ENCODE assay signal across 28 cellular contexts in the genomic region with DNA sequence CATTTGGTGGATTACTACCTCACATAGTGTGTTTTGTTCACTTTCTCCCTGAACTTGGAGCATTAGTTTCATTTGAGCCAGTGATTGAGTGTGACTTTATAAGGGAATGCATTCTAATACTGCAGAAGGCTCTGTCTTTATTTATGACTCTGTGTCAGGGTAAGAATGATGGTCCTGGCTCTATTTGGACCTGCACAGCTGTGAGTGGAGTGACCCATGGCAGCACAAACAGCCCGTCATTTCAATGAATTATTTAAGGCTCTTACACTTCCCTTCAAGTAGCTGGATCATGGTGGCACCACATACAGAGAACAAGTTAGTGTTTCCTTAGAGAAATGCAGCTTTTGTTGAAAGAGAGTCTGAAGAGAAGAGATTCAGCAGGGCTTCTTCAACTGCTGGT. TPM values are rescaled to one million over a fixed set of nuclear protein-coding genes. Genes with fewer than 3 reads are reported as not detected.
"Had no signal": no experiment of that assay in that cellular context is flagged by ENCODE, and none has a peak within 500 bp of the region (broad histone marks: within the 10 kb centered on the region; RNA-seq: fewer than 3 reads in every experiment).

No MANE protein-coding gene starts in this region.

- H3K9me3 ChIP-seq: left lung, thoracic aorta had no signal

- H3K27me3 ChIP-seq: brain microvascular endothelial cell, left lung had no signal

- H3K4me3 ChIP-seq: hepatocyte, left lung, thoracic aorta had no signal

- H3K27ac ChIP-seq: brain microvascular endothelial cell, hepatocyte, left lung, thoracic aorta had no signal

- ATAC-seq: activated CD8-positive, alpha-beta memory T cell treated with anti-CD3 and anti-CD28 coated beads, Interleukin-2, amount 10 ng/mL, durations not matched to agents 7 days and 5 days; activated CD8-positive, alpha-beta T cell treated with anti-CD3 and anti-CD28 coated beads for 36 hours; activated naive CD4-positive, alpha-beta T cell treated with anti-CD3 and anti-CD28 coated beads, Interleukin-2, amount 50 U/mL, for 72 hours; left lung; natural killer cell treated with Interleukin-12 subunit alpha and Interleukin-12 subunit beta and Interleukin-15 and Interleukin-18, amount 100 ng/mL, for 72 hours; T-helper 17 cell had no signal

- H3K36me3 Mint-ChIP-seq: activated CD8-positive, alpha-beta memory T cell treated with anti-CD3 and anti-CD28 coated beads, Interleukin-2, amount 10 ng/mL, durations not matched to agents 7 days and 5 days; activated naive CD4-positive, alpha-beta T cell treated with anti-CD3 and anti-CD28 coated beads, Interleukin-2, amount 50 U/mL, for 72 hours; immature natural killer cell; mesothelial cell of epicardium; natural killer cell treated with Interleukin-12 subunit alpha and Interleukin-12 subunit beta and Interleukin-15 and Interleukin-18, amount 100 ng/mL, for 72 hours; type B pancreatic cell had no signal

- H3K9me3 Mint-ChIP-seq: activated CD8-positive, alpha-beta T cell treated with anti-CD3 and anti-CD28 coated beads for 36 hours; activated naive CD4-positive, alpha-beta T cell treated with anti-CD3 and anti-CD28 coated beads, Interleukin-2, amount 50 U/mL, for 72 hours; activated T-helper 1 cell treated with anti-CD3 and anti-CD28 coated beads, Interleukin-12 subunit alpha, Interleukin-12 subunit beta, Interleukin-2, Interleukin-4 antibody, amounts not matched to agents 30 ng/mL and 10 ng/mL and 1 ng/mL, durations not matched to agents 14 hours and 24 hours and 36 hours; dendritic cell treated with granulocyte-macrophage colony-stimulating factor and Interleukin-4, amounts not matched to agents 40 ng/mL and 50 ng/mL, for 4 days; mesothelial cell of epicardium; type B pancreatic cell had no signal

- DNase-seq: activated CD4-positive, alpha-beta T cell treated with anti-CD3 and anti-CD28 coated beads for 48 hours; activated CD4-positive, CD25-positive, alpha-beta regulatory T cell; activated CD8-positive, alpha-beta memory T cell treated with anti-CD3 and anti-CD28 coated beads, Interleukin-2, amount 10 ng/mL, durations not matched to agents 7 days and 5 days; activated CD8-positive, alpha-beta T cell treated with anti-CD3 and anti-CD28 coated beads for 36 hours; activated gamma-delta T cell treated with Interleukin-2 at 50 U/mL for 16 hours; aorta; brain microvascular endothelial cell; caudate nucleus; effector CD8-positive, alpha-beta T cell; erythroblast; foreskin melanocyte; glutamatergic neuron; immature natural killer cell; left lung; posterior cingulate gyrus; stimulated activated CD4-positive, alpha-beta T cell treated with anti-CD3 and anti-CD28 coated beads, Interleukin-4, amount 100 ng/mL, for 24 hours; stimulated activated naive CD4-positive, alpha-beta T cell treated with Interleukin-2 at 50 U/mL for 16 hours; SW 1271; T-helper 17 cell had no signal

- H3K27ac Mint-ChIP-seq: activated CD8-positive, alpha-beta memory T cell treated with anti-CD3 and anti-CD28 coated beads, Interleukin-2, amount 10 ng/mL, durations not matched to agents 7 days and 5 days; activated CD8-positive, alpha-beta T cell treated with anti-CD3 and anti-CD28 coated beads for 36 hours; activated naive CD4-positive, alpha-beta T cell treated with anti-CD3 and anti-CD28 coated beads, Interleukin-2, amount 50 U/mL, for 72 hours; activated T-helper 1 cell treated with anti-CD3 and anti-CD28 coated beads, Interleukin-12 subunit alpha, Interleukin-12 subunit beta, Interleukin-2, Interleukin-4 antibody, amounts not matched to agents 30 ng/mL and 10 ng/mL and 1 ng/mL, durations not matched to agents 14 hours and 24 hours and 36 hours; dendritic cell treated with granulocyte-macrophage colony-stimulating factor and Interleukin-4, amounts not matched to agents 40 ng/mL and 50 ng/mL, for 4 days; immature natural killer cell; mesothelial cell of epicardium; natural killer cell treated with Interleukin-12 subunit alpha and Interleukin-12 subunit beta and Interleukin-15 and Interleukin-18, amount 100 ng/mL, for 72 hours; T-helper 17 cell; type B pancreatic cell had no signal

- H3K4me1 ChIP-seq: left lung had no signal

- H3K27me3 Mint-ChIP-seq: type B pancreatic cell had no signal

- H3K4me1 Mint-ChIP-seq: activated CD8-positive, alpha-beta memory T cell treated with anti-CD3 and anti-CD28 coated beads, Interleukin-2, amount 10 ng/mL, durations not matched to agents 7 days and 5 days; immature natural killer cell; T-helper 17 cell had no signal

- H3K36me3 ChIP-seq: brain microvascular endothelial cell, left lung, thoracic aorta had no signal

- H3K4me3 Mint-ChIP-seq: activated CD8-positive, alpha-beta memory T cell treated with anti-CD3 and anti-CD28 coated beads, Interleukin-2, amount 10 ng/mL, durations not matched to agents 7 days and 5 days; activated CD8-positive, alpha-beta T cell treated with anti-CD3 and anti-CD28 coated beads for 36 hours; activated T-helper 1 cell treated with anti-CD3 and anti-CD28 coated beads, Interleukin-12 subunit alpha, Interleukin-12 subunit beta, Interleukin-2, Interleukin-4 antibody, amounts not matched to agents 30 ng/mL and 10 ng/mL and 1 ng/mL, durations not matched to agents 14 hours and 24 hours and 36 hours; dendritic cell treated with granulocyte-macrophage colony-stimulating factor and Interleukin-4, amounts not matched to agents 40 ng/mL and 50 ng/mL, for 4 days; immature natural killer cell; mesothelial cell of epicardium; natural killer cell treated with Interleukin-12 subunit alpha and Interleukin-12 subunit beta and Interleukin-15 and Interleukin-18, amount 100 ng/mL, for 72 hours; T-helper 17 cell; type B pancreatic cell had no signal

RNA-seq across cellular contexts. Expression of gene TMEM108, which starts 16.4 kb away (rescaled TPM):
- total RNA-seq: activated CD8-positive, alpha-beta memory T cell treated with anti-CD3 and anti-CD28 coated beads, Interleukin-2, amount 10 ng/mL, durations not matched to agents 7 days and 5 days; activated CD8-positive, alpha-beta T cell treated with anti-CD3 and anti-CD28 coated beads for 36 hours; activated naive CD4-positive, alpha-beta T cell treated with anti-CD3 and anti-CD28 coated beads, Interleukin-2, amount 50 U/mL, for 72 hours; activated T-helper 1 cell treated with anti-CD3 and anti-CD28 coated beads, Interleukin-12 subunit alpha, Interleukin-12 subunit beta, Interleukin-2, Interleukin-4 antibody, amounts not matched to agents 30 ng/mL and 10 ng/mL and 1 ng/mL, durations not matched to agents 14 hours and 24 hours and 36 hours; lung microvascular endothelial cell; natural killer cell treated with Interleukin-12 subunit alpha and Interleukin-12 subunit beta and Interleukin-15 and Interleukin-18, amount 100 ng/mL, for 72 hours had no signal
